Comparison of ENCODE assay signal across 21 cellular contexts in genomic region chr3:175777495-175777894, GRCh38.
A peak's percentile ranks its signal among the peaks of the same experiment; 100 is the strongest.
DNase-seq lines count a peak whose midpoint lies in the region; ATAC-seq and TF ChIP-seq lines count a peak whose summit lies in the region.
"Had no signal": no experiment of that assay in that cellular context is flagged by ENCODE, and none has a peak within 500 bp of the region (broad histone marks: within the 10 kb centered on the region; RNA-seq: fewer than 3 reads in every experiment).

No MANE protein-coding gene starts in this region.

- H3K79me2 ChIP-seq in GM23248 (ENCODE audit: insufficient read depth) (no peaks in the 10 kb centered on the region), hepatocyte (no peaks in the 10 kb centered on the region)

- H3K4me3 ChIP-seq in GM23248 (no peak overlapping the region), hepatocyte (no peak overlapping the region)
- H3K4me3 ChIP-seq: coronary artery, GM12878, thyroid gland had no signal

- no peak for ATAC-seq in HG02981 (IDR thresholded peaks at IDR 0.05; ENCODE audit: unreplicated experiment)
- ATAC-seq: activated T-cell treated with anti-CD3 and anti-CD28 coated beads, Interleukin-2, amount 50 U/mL, for 72 hours; GM12878; left ventricle myocardium superior; stimulated activated memory B cell treated with anti-CD40 and anti-IgM and Interleukin-4, amounts not matched to agents 10 μg/mL and 1 μg/mL and 100 μg/mL, for 72 hours had no signal

- no peaks in the 10 kb centered on the region for H3F3A ChIP-seq in GM23248 (ENCODE audit: insufficient read depth)

- H3K36me3 ChIP-seq in GM23248 (ENCODE audit: low read depth), result no peaks in the 10 kb centered on the region
- H3K36me3 ChIP-seq in hepatocyte (replicated peaks; ENCODE audit: insufficient read depth, low read depth), result no peaks in the 10 kb centered on the region
- H3K36me3 ChIP-seq: thyroid gland had no signal

- DNase-seq in GM23248, result peak; percentile 20
- DNase-seq in amniotic epithelial cell (ENCODE audit: low read depth), result peak; percentile 94
- peak; percentile 14 for DNase-seq in hepatocyte (ENCODE audit: low spot score)
- peak; percentile 38 for DNase-seq in stromal cell of bone marrow (ENCODE audit: low read depth)
- no peak for DNase-seq in SHP77 (lab: John Stamatoyannopoulos, UW)
- no peak for DNase-seq in NCI-H774 (lab: John Stamatoyannopoulos, UW)
- DNase-seq: activated CD4-positive, CD25-positive, alpha-beta regulatory T cell treated with anti-CD3 and anti-CD28 coated beads, Interleukin-2, amount 50 U/mL, for 72 hours; activated naive CD4-positive, alpha-beta T cell treated with anti-CD3 and anti-CD28 coated beads, Interleukin-2, amount 50 U/mL, for 16 hours; activated T-cell treated with anti-CD3 and anti-CD28 coated beads, Interleukin-2, amount 50 U/mL, for 72 hours; C1 segment of cervical spinal cord; H7; left ventricle myocardium superior; NCI-H187; occipital lobe; right cardiac atrium; thyroid gland had no signal

- H3K9ac ChIP-seq in GM23248, result no peak overlapping the region

- H3K4me1 ChIP-seq in GM23248 (ENCODE audit: insufficient read depth) (no peaks in the 10 kb centered on the region), hepatocyte (ENCODE audit: insufficient read depth) (peaks cover 18% of the 10 kb centered on the region)
- H3K4me1 ChIP-seq: thyroid gland had no signal

- 7 to 11% methylated on average over 3 of the region's 3 CpGs for WGBS in GM23248 (ENCODE audit: low coverage in 1 of 2, low lambda C conversion rate in 2 of 2, missing lambda C conversion rate in 2 of 2), 2 experiments
- 48% methylated on average over 3 of the region's 3 CpGs for WGBS in hepatocyte (ENCODE audit: low lambda C conversion rate, missing lambda C conversion rate)

- no peak for TF ChIP-seq CTCF in hepatocyte (IDR thresholded peaks at IDR 0.05; ENCODE audit: poor library complexity)

- H2AFZ ChIP-seq in GM23248, result no peak overlapping the region
- no peak overlapping the region for H2AFZ ChIP-seq in hepatocyte

- H3K27ac ChIP-seq in GM23248, result no peak overlapping the region
- no peak overlapping the region for H3K27ac ChIP-seq in hepatocyte
- H3K27ac ChIP-seq: coronary artery, RWPE1, thyroid gland had no signal

- no peak overlapping the region for H3K4me2 ChIP-seq in GM23248 (ENCODE audit: unreplicated experiment)
- H3K4me2 ChIP-seq in hepatocyte, result peak overlapping the region; percentile 5

- H3K9me3 ChIP-seq in GM23248 (ENCODE audit: low read depth) (no peaks in the 10 kb centered on the region), hepatocyte (ENCODE audit: low read depth) (no peaks in the 10 kb centered on the region)
- H3K9me3 ChIP-seq: thyroid gland had no signal

- H4K20me1 ChIP-seq in GM23248 (ENCODE audit: insufficient read depth) (no peaks in the 10 kb centered on the region), hepatocyte (ENCODE audit: insufficient read depth, poor library complexity, severe bottlenecking) (no peaks in the 10 kb centered on the region)

- no peaks in the 10 kb centered on the region for H3K27me3 ChIP-seq in GM23248 (replicated peaks; ENCODE audit: insufficient read depth)
- H3K27me3 ChIP-seq in hepatocyte, result no peaks in the 10 kb centered on the region
- H3K27me3 ChIP-seq: thyroid gland had no signal

- in situ Hi-C loops in GM23248 (cut with MboI), result no loop called here

- H3K9me2 ChIP-seq in GM23248 (ENCODE audit: insufficient read depth) (no peaks in the 10 kb centered on the region), hepatocyte (replicated peaks; ENCODE audit: insufficient read depth) (no peaks in the 10 kb centered on the region)

Comparison
In these comparisons a context has a peak if more than half of its experiments do, and no peak if none do; other contexts are left out.
1. DNase-seq: peak in GM23248 (single experiment), amniotic epithelial cell (single experiment), hepatocyte (single experiment) and stromal cell of bone marrow (single experiment); none in SHP77 (0 of 2) and NCI-H774 (single experiment).